In the genomic region with DNA sequence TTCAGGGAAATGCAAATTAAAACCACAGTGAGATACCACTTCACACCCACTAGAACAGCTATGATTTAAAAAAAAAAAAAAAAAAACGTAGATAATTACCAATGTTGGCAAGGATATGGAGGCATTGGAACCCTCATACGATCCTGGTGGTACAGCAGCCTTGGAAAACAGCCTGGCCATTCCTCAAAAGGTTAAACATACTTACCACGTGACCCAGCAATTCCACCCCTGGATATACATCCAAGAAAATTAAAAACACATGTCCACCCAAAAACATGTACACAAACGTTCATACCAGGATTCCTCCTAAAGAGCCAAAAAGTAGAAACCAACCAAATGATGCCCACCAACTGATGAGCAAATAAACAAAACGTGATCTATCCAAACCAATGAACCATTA, we compare ENCODE assay signal across 22 cellular contexts.
"Had no signal": no experiment of that assay in that cellular context is flagged by ENCODE, and none has a peak within 500 bp of the region (broad histone marks: within the 10 kb centered on the region; RNA-seq: fewer than 3 reads in every experiment).

No MANE protein-coding gene starts in this region.

- H3K9ac ChIP-seq: neural progenitor cell had no signal

- H3K9me3 ChIP-seq: left lung, tibial artery had no signal

- H3K27ac Mint-ChIP-seq: activated CD4-positive, alpha-beta memory T cell treated with anti-CD3 and anti-CD28 coated beads for 36 hours; activated naive CD4-positive, alpha-beta T cell treated with anti-CD3 and anti-CD28 coated beads for 36 hours; neural progenitor cell; progenitor cell of endocrine pancreas; T-helper 17 cell had no signal

- H3K36me3 Mint-ChIP-seq: activated CD4-positive, alpha-beta memory T cell treated with anti-CD3 and anti-CD28 coated beads for 36 hours; brain; naive thymus-derived CD4-positive, alpha-beta T cell had no signal

- H3K36me3 ChIP-seq: left lung, neural progenitor cell, tibial artery had no signal

- DNase-seq: activated CD4-positive, alpha-beta memory T cell treated with anti-CD3 and anti-CD28 coated beads for 36 hours; activated CD4-positive, alpha-beta T cell treated with anti-CD3 and anti-CD28 coated beads for 4 hours; activated CD4-positive, CD25-positive, alpha-beta regulatory T cell; activated naive CD4-positive, alpha-beta T cell treated with anti-CD3 and anti-CD28 coated beads for 36 hours; activated T-cell treated with anti-CD3 and anti-CD28 coated beads, Interleukin-2, amount 50 U/mL, for 48 hours; anterior cingulate cortex; effector memory CD4-positive, alpha-beta T cell; kidney glomerular epithelial cell; left lung; naive thymus-derived CD4-positive, alpha-beta T cell; retina; stimulated activated CD4-positive, alpha-beta T cell treated with anti-CD3 and anti-CD28 coated beads, Interleukin-4, amount 100 ng/mL, for 24 hours; stimulated activated naive CD8-positive, alpha-beta T cell treated with anti-CD3 and anti-CD28 coated beads, Interleukin-15, Interleukin-2, amounts not matched to agents 100 U/mL and 50 U/mL, for 24 hours; SW 1271; T-helper 17 cell had no signal

- H3K27ac ChIP-seq: hepatocyte, left lung, neural progenitor cell, tibial artery had no signal

- H3K9me3 Mint-ChIP-seq: activated CD4-positive, alpha-beta memory T cell treated with anti-CD3 and anti-CD28 coated beads for 36 hours had no signal

- H3K27me3 ChIP-seq: hepatocyte, neural progenitor cell, tibial artery had no signal

- ATAC-seq: esophagus mucosa; left lung; naive thymus-derived CD4-positive, alpha-beta T cell; stimulated activated naive CD8-positive, alpha-beta T cell treated with anti-CD3 and anti-CD28 coated beads, Interleukin-15, Interleukin-2, amounts not matched to agents 100 U/mL and 50 U/mL, for 24 hours; T-helper 17 cell had no signal

- H3K4me3 ChIP-seq: hepatocyte, left lung, lung, neural progenitor cell, tibial artery had no signal
